In genomic region chr12:4538207-4539160, GRCh38 we compare ENCODE assay signal across 8 cellular contexts.
DNase-seq lines count a peak whose midpoint lies in the region; ATAC-seq lines count a peak whose summit lies in the region.

Gene RAD51AP1, plus strand, starts transcription at chr12:4538890. Its CDS starts 50 bp downstream, at chr12:4538940.

- H3K4me3 ChIP-seq in BLaER1: peak within 1 kb of the TSS; percentile 82

- ATAC-seq in GM19351 (IDR thresholded peaks at IDR 0.05; ENCODE audit: unreplicated experiment) (peak; percentile 92), HG03521 (IDR thresholded peaks at IDR 0.05; ENCODE audit: unreplicated experiment) (peak; percentile 88)

- DNase-seq in NCI-H748 (lab: John Stamatoyannopoulos, UW; ENCODE audit: unreplicated experiment) (peak; percentile 94), dedifferentiated amniotic fluid mesenchymal stem cell (ENCODE audit: extremely low spot score) (peak; percentile 98), left kidney (ENCODE audit: low read depth, low spot score) (peak; percentile 99)
- peak; percentile 93 for DNase-seq in activated CD4-positive, alpha-beta T cell treated with anti-CD3 and anti-CD28 coated beads, Interleukin-2, amount 50 U/mL, for 1 hour
- peak; percentile 93 to 95 for DNase-seq in stimulated activated CD4-positive, alpha-beta T cell treated with anti-CD3 and anti-CD28 coated beads, Interleukin-2, amount 100 ng/mL, for 24 hours

- peaks cover 35% of the 10 kb centered on the region for H3K4me1 ChIP-seq in BLaER1

- H3K36me3 ChIP-seq in BLaER1: peaks cover 30% of the 10 kb centered on the region

- no peaks in the 10 kb centered on the region for H3K27me3 ChIP-seq in BLaER1

- H4K20me1 ChIP-seq in BLaER1: no peaks in the 10 kb centered on the region

- H3K9me3 ChIP-seq in BLaER1: no peaks in the 10 kb centered on the region

- peak within 1 kb of the TSS; percentile 99 for H3K27ac ChIP-seq in BLaER1

- peak within 1 kb of the TSS; percentile 97 for H3K9ac ChIP-seq in BLaER1

- H3K4me2 ChIP-seq in BLaER1: peak within 1 kb of the TSS; percentile 95

Comparison
In these comparisons a context has a peak if more than half of its experiments do, and no peak if none do; other contexts are left out.
1. Peak in every context shown above with its lines: DNase-seq, ATAC-seq, H3K4me3 ChIP-seq and H3K27ac ChIP-seq.